ENCODE assay signal across 3 cellular contexts in the genomic region with DNA sequence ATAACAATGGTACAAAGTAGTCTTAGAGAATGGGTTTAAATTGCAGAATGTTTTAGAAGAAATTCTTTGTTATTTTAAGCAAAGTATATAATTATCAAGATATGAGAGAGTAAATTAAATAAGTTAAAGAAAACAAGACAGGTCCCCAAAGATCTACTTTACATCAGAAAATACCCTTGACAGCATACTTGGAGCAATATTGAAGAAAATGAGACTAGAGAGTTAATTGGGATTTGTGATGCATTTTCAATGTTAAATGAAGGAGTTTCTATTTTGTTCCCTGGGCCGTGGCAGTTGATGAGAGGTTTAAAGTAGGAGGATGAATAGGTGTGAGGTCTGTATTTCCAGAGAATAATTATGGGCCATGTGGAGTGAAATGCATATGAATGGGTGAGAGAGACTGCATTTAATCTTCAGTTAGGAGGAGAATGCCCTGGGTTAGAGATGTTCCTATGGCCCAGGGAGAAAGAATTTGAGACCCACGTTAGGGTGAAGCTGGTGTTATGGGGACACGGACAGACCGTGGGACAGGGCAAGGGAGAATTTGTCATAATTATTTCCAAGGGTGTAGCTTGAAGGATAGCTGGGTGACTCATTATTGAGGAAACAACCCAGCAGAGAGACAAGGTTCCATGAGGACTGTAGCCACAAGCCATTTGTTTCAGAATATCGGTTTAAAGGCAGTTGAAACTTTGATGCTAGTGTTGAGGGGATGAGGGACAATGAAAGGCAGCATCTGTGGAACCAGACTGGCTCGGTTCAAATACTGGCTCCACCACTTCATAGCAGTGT.
TF ChIP-seq lines count a peak whose summit lies in the region.

No MANE protein-coding gene starts in this region.

TF ChIP-seq in SK-N-SH, 30 proteins besides CTCF, POLR2A, EP300 and RAD21:
- TF ChIP-seq FOXM1 (IDR thresholded peaks at IDR 0.05; ENCODE audit: low read depth) (no peak), YY1 (IDR thresholded peaks at IDR 0.05; ENCODE audit: low read depth) (no peak), FOXJ3 (CRISPR knock-in tag; IDR thresholded peaks at IDR 0.05) (no peak), POLR2AphosphoS5 (IDR thresholded peaks at IDR 0.05; ENCODE audit: low read depth, low read length) (no peak), FOSL2 (IDR thresholded peaks at IDR 0.05; ENCODE audit: borderline replicate concordance, low read depth) (0 out of 2 replicates have a peak, but pooled peaks have one; percentile 9)
- TF ChIP-seq, protein P1, sequence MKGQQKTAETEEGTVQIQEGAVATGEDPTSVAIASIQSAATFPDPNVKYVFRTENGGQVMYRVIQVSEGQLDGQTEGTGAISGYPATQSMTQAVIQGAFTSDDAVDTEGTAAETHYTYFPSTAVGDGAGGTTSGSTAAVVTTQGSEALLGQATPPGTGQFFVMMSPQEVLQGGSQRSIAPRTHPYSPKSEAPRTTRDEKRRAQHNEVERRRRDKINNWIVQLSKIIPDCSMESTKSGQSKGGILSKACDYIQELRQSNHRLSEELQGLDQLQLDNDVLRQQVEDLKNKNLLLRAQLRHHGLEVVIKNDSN (IDR thresholded peaks at IDR 0.05; ENCODE audit: borderline replicate concordance, low read depth): no peak
- TF ChIP-seq, protein P2, sequence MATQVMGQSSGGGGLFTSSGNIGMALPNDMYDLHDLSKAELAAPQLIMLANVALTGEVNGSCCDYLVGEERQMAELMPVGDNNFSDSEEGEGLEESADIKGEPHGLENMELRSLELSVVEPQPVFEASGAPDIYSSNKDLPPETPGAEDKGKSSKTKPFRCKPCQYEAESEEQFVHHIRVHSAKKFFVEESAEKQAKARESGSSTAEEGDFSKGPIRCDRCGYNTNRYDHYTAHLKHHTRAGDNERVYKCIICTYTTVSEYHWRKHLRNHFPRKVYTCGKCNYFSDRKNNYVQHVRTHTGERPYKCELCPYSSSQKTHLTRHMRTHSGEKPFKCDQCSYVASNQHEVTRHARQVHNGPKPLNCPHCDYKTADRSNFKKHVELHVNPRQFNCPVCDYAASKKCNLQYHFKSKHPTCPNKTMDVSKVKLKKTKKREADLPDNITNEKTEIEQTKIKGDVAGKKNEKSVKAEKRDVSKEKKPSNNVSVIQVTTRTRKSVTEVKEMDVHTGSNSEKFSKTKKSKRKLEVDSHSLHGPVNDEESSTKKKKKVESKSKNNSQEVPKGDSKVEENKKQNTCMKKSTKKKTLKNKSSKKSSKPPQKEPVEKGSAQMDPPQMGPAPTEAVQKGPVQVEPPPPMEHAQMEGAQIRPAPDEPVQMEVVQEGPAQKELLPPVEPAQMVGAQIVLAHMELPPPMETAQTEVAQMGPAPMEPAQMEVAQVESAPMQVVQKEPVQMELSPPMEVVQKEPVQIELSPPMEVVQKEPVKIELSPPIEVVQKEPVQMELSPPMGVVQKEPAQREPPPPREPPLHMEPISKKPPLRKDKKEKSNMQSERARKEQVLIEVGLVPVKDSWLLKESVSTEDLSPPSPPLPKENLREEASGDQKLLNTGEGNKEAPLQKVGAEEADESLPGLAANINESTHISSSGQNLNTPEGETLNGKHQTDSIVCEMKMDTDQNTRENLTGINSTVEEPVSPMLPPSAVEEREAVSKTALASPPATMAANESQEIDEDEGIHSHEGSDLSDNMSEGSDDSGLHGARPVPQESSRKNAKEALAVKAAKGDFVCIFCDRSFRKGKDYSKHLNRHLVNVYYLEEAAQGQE (IDR thresholded peaks at IDR 0.05; ENCODE audit: low read depth, low read length): no peak
TF ChIP-seq in SK-N-SH: peak in this region for 1.

TF ChIP-seq in SK-N-SH treated with all-trans-retinoic acid at 6 μM for 48 hours, 23 proteins besides CTCF, POLR2A, EP300 and RAD21:
- TF ChIP-seq ZFP30 (CRISPR knock-in tag; IDR thresholded peaks at IDR 0.05) (no peak), ARNTL (CRISPR knock-in tag; IDR thresholded peaks at IDR 0.05; ENCODE audit: borderline replicate concordance, low read depth) (no peak), ZNF8 (CRISPR knock-in tag; IDR thresholded peaks at IDR 0.05) (no peak), TCF4 (CRISPR knock-in tag; IDR thresholded peaks at IDR 0.05; ENCODE audit: borderline replicate concordance) (no peak), ZFP3 (CRISPR knock-in tag; IDR thresholded peaks at IDR 0.05) (no peak), OSR1 (CRISPR knock-in tag; IDR thresholded peaks at IDR 0.05) (no peak), ESRRG (CRISPR knock-in tag; IDR thresholded peaks at IDR 0.05) (no peak), ZNF565 (CRISPR knock-in tag; conservative IDR thresholded peaks at IDR 0.05; ENCODE audit: low read depth) (no peak)

TF ChIP-seq in GM12878, 131 proteins besides CTCF, POLR2A, EP300 and RAD21:
- no peak for TF ChIP-seq NR2C1 (IDR thresholded peaks at IDR 0.05)
- TF ChIP-seq, protein P3, sequence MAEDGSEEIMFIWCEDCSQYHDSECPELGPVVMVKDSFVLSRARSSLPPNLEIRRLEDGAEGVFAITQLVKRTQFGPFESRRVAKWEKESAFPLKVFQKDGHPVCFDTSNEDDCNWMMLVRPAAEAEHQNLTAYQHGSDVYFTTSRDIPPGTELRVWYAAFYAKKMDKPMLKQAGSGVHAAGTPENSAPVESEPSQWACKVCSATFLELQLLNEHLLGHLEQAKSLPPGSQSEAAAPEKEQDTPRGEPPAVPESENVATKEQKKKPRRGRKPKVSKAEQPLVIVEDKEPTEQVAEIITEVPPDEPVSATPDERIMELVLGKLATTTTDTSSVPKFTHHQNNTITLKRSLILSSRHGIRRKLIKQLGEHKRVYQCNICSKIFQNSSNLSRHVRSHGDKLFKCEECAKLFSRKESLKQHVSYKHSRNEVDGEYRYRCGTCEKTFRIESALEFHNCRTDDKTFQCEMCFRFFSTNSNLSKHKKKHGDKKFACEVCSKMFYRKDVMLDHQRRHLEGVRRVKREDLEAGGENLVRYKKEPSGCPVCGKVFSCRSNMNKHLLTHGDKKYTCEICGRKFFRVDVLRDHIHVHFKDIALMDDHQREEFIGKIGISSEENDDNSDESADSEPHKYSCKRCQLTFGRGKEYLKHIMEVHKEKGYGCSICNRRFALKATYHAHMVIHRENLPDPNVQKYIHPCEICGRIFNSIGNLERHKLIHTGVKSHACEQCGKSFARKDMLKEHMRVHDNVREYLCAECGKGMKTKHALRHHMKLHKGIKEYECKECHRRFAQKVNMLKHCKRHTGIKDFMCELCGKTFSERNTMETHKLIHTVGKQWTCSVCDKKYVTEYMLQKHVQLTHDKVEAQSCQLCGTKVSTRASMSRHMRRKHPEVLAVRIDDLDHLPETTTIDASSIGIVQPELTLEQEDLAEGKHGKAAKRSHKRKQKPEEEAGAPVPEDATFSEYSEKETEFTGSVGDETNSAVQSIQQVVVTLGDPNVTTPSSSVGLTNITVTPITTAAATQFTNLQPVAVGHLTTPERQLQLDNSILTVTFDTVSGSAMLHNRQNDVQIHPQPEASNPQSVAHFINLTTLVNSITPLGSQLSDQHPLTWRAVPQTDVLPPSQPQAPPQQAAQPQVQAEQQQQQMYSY (CRISPR knock-in tag; IDR thresholded peaks at IDR 0.05): no peak
- no peak for TF ChIP-seq BHLHE40 (IDR thresholded peaks at IDR 0.05; ENCODE audit: borderline replicate concordance in 1 of 2, low read depth in 2 of 2, low read length in 1 of 2)
- no peak for TF ChIP-seq BRCA1 (IDR thresholded peaks at IDR 0.05; ENCODE audit: low read depth, low read length)
- no peak for TF ChIP-seq CBX3 (IDR thresholded peaks at IDR 0.05; ENCODE audit: borderline replicate concordance, low read depth)
- no peak for TF ChIP-seq SUPT20H (IDR thresholded peaks at IDR 0.05; ENCODE audit: borderline replicate concordance, control insufficient read depth, low read depth, low read length)
- TF ChIP-seq IKZF1 (conservative IDR thresholded peaks at IDR 0.05): no peak
- TF ChIP-seq FOS (IDR thresholded peaks at IDR 0.05; ENCODE audit: borderline replicate concordance, extremely low read depth, insufficient read length): no peak
- TF ChIP-seq SMAD5 (IDR thresholded peaks at IDR 0.05; ENCODE audit: low read depth): no peak
- no peak for TF ChIP-seq SIN3A (IDR thresholded peaks at IDR 0.05; ENCODE audit: low read depth, low read length)
- TF ChIP-seq KDM1A (IDR thresholded peaks at IDR 0.05; ENCODE audit: borderline replicate concordance): no peak
- TF ChIP-seq ETV6 (conservative IDR thresholded peaks at IDR 0.05 in 1 of 2, IDR thresholded peaks at IDR 0.05 in 1 of 2; ENCODE audit: borderline replicate concordance in 1 of 2, low read depth in 1 of 2): no peak
- TF ChIP-seq GATAD2B (conservative IDR thresholded peaks at IDR 0.05; ENCODE audit: low read depth): no peak
- TF ChIP-seq SPI1 (IDR thresholded peaks at IDR 0.05; ENCODE audit: borderline replicate concordance, insufficient read depth, low read depth, low read length): no peak
- TF ChIP-seq, protein P1 (IDR thresholded peaks at IDR 0.05; ENCODE audit: borderline replicate concordance, extremely low read length, insufficient read depth, low read depth, low read length): no peak
- no peak for TF ChIP-seq NFXL1 (IDR thresholded peaks at IDR 0.05; ENCODE audit: borderline replicate concordance)
- TF ChIP-seq PAX5 (IDR thresholded peaks at IDR 0.05; ENCODE audit: borderline replicate concordance, low read depth, low read length): no peak
- TF ChIP-seq NRF1 (conservative IDR thresholded peaks at IDR 0.05; ENCODE audit: low read depth, low read length): no peak
- no peak for TF ChIP-seq POLR2AphosphoS2 (IDR thresholded peaks at IDR 0.05; ENCODE audit: low read depth, low read length)
- TF ChIP-seq MXI1 (IDR thresholded peaks at IDR 0.05; ENCODE audit: low read depth, low read length): no peak
